Comparison of ENCODE assay signal across 9 cellular contexts in the genomic region with DNA sequence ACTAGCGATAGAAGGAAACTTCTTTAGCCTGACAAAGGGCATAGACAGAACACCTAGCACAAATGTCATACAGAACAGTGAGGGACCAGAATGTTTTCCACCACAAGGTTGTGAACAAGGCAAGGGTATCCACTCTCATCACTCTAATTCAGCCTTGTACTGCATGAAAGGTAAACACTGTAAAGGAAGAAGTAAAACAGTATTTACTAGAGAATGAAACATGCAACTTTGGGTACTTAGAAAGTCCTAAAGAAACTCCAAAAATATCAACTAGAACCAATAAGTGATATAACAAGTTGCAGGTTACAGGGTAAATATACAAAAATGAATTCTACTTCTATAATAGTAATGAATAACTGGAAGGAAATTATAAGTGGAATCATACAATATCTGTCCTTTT.
"Had no signal": no experiment of that assay in that cellular context is flagged by ENCODE, and none has a peak within 500 bp of the region (broad histone marks: within the 10 kb centered on the region; RNA-seq: fewer than 3 reads in every experiment).

No MANE protein-coding gene starts in this region.

- H3K4me3 ChIP-seq: GM23338, HAP-1, K562 had no signal

- DNase-seq: H7, HFFc6, KG1 had no signal

- H3K27ac ChIP-seq: HL-60 had no signal

- H3K9me3 ChIP-seq: HAP-1 had no signal

- ATAC-seq: GM23338, HCT116, HepG2, K562 had no signal

- H3K4me2 ChIP-seq: GM23338 had no signal

- H2AFZ ChIP-seq: GM23338 had no signal
